ENCODE assay signal across 1 cellular context in the genomic region with DNA sequence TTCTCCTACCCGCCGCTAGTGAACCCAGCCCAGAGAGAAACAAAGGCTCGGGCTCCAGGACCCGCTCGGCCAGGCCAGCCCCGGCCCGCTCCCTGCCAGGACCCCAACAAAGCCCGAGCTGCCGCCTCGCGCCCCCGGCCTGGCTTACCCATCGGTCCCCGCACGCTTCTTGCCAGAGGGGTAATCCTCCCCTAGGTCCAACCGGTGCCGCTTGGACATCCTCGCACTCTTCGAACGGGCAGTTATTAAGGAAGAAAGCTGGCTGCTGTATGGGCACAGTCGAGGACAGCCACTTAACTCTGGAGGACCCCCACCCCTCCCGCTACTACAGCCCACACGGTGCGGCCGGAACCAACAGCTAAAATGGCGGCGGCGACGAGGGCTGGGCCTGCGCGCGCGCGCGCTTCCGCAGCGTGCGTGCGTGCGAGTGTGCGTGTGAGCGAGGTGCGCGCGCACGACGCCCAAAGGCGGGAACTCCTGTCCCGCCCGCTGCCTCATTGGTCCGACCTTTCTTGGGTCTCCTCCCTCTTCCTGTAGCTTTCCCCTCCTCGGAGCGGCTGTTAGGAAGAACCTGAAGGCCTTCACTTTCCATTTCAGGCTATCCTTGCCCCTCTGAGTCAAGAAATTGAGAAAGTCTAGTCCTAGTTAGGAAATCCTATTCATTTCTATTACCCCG.
A peak's percentile ranks its signal among the peaks of the same experiment; 100 is the strongest.
TF ChIP-seq lines count a peak whose summit lies in the region.

A gene (minus strand): TSS at position 380 of the 676 bp plus-strand sequence. CDS start 161 bp downstream, at position 219.

TF ChIP-seq in K562, 482 proteins besides CTCF, POLR2A, EP300 and RAD21 (continued from another document and continues in another):
- TF ChIP-seq, protein P1, sequence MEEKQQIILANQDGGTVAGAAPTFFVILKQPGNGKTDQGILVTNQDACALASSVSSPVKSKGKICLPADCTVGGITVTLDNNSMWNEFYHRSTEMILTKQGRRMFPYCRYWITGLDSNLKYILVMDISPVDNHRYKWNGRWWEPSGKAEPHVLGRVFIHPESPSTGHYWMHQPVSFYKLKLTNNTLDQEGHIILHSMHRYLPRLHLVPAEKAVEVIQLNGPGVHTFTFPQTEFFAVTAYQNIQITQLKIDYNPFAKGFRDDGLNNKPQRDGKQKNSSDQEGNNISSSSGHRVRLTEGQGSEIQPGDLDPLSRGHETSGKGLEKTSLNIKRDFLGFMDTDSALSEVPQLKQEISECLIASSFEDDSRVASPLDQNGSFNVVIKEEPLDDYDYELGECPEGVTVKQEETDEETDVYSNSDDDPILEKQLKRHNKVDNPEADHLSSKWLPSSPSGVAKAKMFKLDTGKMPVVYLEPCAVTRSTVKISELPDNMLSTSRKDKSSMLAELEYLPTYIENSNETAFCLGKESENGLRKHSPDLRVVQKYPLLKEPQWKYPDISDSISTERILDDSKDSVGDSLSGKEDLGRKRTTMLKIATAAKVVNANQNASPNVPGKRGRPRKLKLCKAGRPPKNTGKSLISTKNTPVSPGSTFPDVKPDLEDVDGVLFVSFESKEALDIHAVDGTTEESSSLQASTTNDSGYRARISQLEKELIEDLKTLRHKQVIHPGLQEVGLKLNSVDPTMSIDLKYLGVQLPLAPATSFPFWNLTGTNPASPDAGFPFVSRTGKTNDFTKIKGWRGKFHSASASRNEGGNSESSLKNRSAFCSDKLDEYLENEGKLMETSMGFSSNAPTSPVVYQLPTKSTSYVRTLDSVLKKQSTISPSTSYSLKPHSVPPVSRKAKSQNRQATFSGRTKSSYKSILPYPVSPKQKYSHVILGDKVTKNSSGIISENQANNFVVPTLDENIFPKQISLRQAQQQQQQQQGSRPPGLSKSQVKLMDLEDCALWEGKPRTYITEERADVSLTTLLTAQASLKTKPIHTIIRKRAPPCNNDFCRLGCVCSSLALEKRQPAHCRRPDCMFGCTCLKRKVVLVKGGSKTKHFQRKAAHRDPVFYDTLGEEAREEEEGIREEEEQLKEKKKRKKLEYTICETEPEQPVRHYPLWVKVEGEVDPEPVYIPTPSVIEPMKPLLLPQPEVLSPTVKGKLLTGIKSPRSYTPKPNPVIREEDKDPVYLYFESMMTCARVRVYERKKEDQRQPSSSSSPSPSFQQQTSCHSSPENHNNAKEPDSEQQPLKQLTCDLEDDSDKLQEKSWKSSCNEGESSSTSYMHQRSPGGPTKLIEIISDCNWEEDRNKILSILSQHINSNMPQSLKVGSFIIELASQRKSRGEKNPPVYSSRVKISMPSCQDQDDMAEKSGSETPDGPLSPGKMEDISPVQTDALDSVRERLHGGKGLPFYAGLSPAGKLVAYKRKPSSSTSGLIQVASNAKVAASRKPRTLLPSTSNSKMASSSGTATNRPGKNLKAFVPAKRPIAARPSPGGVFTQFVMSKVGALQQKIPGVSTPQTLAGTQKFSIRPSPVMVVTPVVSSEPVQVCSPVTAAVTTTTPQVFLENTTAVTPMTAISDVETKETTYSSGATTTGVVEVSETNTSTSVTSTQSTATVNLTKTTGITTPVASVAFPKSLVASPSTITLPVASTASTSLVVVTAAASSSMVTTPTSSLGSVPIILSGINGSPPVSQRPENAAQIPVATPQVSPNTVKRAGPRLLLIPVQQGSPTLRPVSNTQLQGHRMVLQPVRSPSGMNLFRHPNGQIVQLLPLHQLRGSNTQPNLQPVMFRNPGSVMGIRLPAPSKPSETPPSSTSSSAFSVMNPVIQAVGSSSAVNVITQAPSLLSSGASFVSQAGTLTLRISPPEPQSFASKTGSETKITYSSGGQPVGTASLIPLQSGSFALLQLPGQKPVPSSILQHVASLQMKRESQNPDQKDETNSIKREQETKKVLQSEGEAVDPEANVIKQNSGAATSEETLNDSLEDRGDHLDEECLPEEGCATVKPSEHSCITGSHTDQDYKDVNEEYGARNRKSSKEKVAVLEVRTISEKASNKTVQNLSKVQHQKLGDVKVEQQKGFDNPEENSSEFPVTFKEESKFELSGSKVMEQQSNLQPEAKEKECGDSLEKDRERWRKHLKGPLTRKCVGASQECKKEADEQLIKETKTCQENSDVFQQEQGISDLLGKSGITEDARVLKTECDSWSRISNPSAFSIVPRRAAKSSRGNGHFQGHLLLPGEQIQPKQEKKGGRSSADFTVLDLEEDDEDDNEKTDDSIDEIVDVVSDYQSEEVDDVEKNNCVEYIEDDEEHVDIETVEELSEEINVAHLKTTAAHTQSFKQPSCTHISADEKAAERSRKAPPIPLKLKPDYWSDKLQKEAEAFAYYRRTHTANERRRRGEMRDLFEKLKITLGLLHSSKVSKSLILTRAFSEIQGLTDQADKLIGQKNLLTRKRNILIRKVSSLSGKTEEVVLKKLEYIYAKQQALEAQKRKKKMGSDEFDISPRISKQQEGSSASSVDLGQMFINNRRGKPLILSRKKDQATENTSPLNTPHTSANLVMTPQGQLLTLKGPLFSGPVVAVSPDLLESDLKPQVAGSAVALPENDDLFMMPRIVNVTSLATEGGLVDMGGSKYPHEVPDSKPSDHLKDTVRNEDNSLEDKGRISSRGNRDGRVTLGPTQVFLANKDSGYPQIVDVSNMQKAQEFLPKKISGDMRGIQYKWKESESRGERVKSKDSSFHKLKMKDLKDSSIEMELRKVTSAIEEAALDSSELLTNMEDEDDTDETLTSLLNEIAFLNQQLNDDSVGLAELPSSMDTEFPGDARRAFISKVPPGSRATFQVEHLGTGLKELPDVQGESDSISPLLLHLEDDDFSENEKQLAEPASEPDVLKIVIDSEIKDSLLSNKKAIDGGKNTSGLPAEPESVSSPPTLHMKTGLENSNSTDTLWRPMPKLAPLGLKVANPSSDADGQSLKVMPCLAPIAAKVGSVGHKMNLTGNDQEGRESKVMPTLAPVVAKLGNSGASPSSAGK (IDR thresholded peaks at IDR 0.05): no peak; the same call in 1 of the 2 replicates
- TF ChIP-seq ZNF707 (CRISPR knock-in tag; conservative IDR thresholded peaks at IDR 0.05) (no peak), PHF21A (IDR thresholded peaks at IDR 0.05; ENCODE audit: borderline replicate concordance, low read depth) (no peak), L3MBTL2 (IDR thresholded peaks at IDR 0.05) (peak; percentile 79), KDM1A (IDR thresholded peaks at IDR 0.05) (no peak), BDP1 (IDR thresholded peaks at IDR 0.05; ENCODE audit: insufficient read depth, insufficient read length) (no peak), ASH1L (IDR thresholded peaks at IDR 0.05; ENCODE audit: borderline replicate concordance, low read depth, partially characterized antibody) (no peak), FOXM1 (IDR thresholded peaks at IDR 0.05; ENCODE audit: low read depth) (no peak), FOXM1 (CRISPR knock-in tag; IDR thresholded peaks at IDR 0.05; ENCODE audit: low read depth) (peak; percentile 58; the same call in 1 of the 2 replicates), BRCA1 (IDR thresholded peaks at IDR 0.05) (no peak), BRCA1 (CRISPR knock-in tag; IDR thresholded peaks at IDR 0.05) (no peak), KLF6 (CRISPR knock-in tag; IDR thresholded peaks at IDR 0.05; ENCODE audit: borderline replicate concordance) (no peak)
- TF ChIP-seq, protein P2, sequence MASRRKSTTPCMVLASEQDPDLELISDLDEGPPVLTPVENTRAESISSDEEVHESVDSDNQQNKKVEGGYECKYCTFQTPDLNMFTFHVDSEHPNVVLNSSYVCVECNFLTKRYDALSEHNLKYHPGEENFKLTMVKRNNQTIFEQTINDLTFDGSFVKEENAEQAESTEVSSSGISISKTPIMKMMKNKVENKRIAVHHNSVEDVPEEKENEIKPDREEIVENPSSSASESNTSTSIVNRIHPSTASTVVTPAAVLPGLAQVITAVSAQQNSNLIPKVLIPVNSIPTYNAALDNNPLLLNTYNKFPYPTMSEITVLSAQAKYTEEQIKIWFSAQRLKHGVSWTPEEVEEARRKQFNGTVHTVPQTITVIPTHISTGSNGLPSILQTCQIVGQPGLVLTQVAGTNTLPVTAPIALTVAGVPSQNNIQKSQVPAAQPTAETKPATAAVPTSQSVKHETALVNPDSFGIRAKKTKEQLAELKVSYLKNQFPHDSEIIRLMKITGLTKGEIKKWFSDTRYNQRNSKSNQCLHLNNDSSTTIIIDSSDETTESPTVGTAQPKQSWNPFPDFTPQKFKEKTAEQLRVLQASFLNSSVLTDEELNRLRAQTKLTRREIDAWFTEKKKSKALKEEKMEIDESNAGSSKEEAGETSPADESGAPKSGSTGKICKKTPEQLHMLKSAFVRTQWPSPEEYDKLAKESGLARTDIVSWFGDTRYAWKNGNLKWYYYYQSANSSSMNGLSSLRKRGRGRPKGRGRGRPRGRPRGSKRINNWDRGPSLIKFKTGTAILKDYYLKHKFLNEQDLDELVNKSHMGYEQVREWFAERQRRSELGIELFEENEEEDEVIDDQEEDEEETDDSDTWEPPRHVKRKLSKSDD (conservative IDR thresholded peaks at IDR 0.05; ENCODE audit: low read length): no peak
- TF ChIP-seq, protein P3, sequence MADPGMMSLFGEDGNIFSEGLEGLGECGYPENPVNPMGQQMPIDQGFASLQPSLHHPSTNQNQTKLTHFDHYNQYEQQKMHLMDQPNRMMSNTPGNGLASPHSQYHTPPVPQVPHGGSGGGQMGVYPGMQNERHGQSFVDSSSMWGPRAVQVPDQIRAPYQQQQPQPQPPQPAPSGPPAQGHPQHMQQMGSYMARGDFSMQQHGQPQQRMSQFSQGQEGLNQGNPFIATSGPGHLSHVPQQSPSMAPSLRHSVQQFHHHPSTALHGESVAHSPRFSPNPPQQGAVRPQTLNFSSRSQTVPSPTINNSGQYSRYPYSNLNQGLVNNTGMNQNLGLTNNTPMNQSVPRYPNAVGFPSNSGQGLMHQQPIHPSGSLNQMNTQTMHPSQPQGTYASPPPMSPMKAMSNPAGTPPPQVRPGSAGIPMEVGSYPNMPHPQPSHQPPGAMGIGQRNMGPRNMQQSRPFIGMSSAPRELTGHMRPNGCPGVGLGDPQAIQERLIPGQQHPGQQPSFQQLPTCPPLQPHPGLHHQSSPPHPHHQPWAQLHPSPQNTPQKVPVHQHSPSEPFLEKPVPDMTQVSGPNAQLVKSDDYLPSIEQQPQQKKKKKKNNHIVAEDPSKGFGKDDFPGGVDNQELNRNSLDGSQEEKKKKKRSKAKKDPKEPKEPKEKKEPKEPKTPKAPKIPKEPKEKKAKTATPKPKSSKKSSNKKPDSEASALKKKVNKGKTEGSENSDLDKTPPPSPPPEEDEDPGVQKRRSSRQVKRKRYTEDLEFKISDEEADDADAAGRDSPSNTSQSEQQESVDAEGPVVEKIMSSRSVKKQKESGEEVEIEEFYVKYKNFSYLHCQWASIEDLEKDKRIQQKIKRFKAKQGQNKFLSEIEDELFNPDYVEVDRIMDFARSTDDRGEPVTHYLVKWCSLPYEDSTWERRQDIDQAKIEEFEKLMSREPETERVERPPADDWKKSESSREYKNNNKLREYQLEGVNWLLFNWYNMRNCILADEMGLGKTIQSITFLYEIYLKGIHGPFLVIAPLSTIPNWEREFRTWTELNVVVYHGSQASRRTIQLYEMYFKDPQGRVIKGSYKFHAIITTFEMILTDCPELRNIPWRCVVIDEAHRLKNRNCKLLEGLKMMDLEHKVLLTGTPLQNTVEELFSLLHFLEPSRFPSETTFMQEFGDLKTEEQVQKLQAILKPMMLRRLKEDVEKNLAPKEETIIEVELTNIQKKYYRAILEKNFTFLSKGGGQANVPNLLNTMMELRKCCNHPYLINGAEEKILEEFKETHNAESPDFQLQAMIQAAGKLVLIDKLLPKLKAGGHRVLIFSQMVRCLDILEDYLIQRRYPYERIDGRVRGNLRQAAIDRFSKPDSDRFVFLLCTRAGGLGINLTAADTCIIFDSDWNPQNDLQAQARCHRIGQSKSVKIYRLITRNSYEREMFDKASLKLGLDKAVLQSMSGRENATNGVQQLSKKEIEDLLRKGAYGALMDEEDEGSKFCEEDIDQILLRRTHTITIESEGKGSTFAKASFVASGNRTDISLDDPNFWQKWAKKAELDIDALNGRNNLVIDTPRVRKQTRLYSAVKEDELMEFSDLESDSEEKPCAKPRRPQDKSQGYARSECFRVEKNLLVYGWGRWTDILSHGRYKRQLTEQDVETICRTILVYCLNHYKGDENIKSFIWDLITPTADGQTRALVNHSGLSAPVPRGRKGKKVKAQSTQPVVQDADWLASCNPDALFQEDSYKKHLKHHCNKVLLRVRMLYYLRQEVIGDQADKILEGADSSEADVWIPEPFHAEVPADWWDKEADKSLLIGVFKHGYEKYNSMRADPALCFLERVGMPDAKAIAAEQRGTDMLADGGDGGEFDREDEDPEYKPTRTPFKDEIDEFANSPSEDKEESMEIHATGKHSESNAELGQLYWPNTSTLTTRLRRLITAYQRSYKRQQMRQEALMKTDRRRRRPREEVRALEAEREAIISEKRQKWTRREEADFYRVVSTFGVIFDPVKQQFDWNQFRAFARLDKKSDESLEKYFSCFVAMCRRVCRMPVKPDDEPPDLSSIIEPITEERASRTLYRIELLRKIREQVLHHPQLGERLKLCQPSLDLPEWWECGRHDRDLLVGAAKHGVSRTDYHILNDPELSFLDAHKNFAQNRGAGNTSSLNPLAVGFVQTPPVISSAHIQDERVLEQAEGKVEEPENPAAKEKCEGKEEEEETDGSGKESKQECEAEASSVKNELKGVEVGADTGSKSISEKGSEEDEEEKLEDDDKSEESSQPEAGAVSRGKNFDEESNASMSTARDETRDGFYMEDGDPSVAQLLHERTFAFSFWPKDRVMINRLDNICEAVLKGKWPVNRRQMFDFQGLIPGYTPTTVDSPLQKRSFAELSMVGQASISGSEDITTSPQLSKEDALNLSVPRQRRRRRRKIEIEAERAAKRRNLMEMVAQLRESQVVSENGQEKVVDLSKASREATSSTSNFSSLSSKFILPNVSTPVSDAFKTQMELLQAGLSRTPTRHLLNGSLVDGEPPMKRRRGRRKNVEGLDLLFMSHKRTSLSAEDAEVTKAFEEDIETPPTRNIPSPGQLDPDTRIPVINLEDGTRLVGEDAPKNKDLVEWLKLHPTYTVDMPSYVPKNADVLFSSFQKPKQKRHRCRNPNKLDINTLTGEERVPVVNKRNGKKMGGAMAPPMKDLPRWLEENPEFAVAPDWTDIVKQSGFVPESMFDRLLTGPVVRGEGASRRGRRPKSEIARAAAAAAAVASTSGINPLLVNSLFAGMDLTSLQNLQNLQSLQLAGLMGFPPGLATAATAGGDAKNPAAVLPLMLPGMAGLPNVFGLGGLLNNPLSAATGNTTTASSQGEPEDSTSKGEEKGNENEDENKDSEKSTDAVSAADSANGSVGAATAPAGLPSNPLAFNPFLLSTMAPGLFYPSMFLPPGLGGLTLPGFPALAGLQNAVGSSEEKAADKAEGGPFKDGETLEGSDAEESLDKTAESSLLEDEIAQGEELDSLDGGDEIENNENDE (IDR thresholded peaks at IDR 0.05; ENCODE audit: low read depth, low read length): no peak
- TF ChIP-seq, protein P4, sequence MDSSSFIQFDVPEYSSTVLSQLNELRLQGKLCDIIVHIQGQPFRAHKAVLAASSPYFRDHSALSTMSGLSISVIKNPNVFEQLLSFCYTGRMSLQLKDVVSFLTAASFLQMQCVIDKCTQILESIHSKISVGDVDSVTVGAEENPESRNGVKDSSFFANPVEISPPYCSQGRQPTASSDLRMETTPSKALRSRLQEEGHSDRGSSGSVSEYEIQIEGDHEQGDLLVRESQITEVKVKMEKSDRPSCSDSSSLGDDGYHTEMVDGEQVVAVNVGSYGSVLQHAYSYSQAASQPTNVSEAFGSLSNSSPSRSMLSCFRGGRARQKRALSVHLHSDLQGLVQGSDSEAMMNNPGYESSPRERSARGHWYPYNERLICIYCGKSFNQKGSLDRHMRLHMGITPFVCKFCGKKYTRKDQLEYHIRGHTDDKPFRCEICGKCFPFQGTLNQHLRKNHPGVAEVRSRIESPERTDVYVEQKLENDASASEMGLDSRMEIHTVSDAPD (CRISPR knock-in tag; IDR thresholded peaks at IDR 0.05): no peak
- TF ChIP-seq, protein P5, sequence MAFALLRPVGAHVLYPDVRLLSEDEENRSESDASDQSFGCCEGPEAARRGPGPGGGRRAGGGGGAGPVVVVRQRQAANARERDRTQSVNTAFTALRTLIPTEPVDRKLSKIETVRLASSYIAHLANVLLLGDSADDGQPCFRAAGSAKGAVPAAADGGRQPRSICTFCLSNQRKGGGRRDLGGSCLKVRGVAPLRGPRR (CRISPR knock-in tag; IDR thresholded peaks at IDR 0.05): no peak
